12 cellular contexts compared by ENCODE assay signal in genomic region chr2:120314656-120315366, GRCh38. TPM values are rescaled to one million over a fixed set of nuclear protein-coding genes. Genes with fewer than 3 reads are reported as not detected.
A peak's percentile ranks its signal among the peaks of the same experiment; 100 is the strongest.
DNase-seq lines count a peak whose midpoint lies in the region; ATAC-seq and TF ChIP-seq lines count a peak whose summit lies in the region.
"Had no signal": no experiment of that assay in that cellular context is flagged by ENCODE, and none has a peak within 500 bp of the region (broad histone marks: within the 10 kb centered on the region; RNA-seq: fewer than 3 reads in every experiment).

No MANE protein-coding gene starts in this region.

- peak in 8 of 10 experiments; percentile 10 to 42 (median 17) for DNase-seq in CD4-positive, alpha-beta T cell
- DNase-seq in G401 (ENCODE audit: low spot score) (peak; percentile 19), H4 (ENCODE audit: low spot score) (no peak), ascending aorta (ENCODE audit: low spot score in 2 of 2) (no peak)
- peak in 8 of 10 donors; percentile 7 to 71 (median 46) for DNase-seq in naive thymus-derived CD8-positive, alpha-beta T cell
- DNase-seq: activated CD8-positive, alpha-beta memory T cell treated with anti-CD3 and anti-CD28 coated beads, Interleukin-2, amount 50 U/mL, for 4 hours; immature natural killer cell; NCI-H2081; PC-9 had no signal

- peaks cover 29% of the 10 kb centered on the region for H3K4me1 Mint-ChIP-seq in CD4-positive, alpha-beta T cell (ENCODE audit: low read depth)
- H3K4me1 Mint-ChIP-seq in activated T-helper 17 cell treated with anti-CD3 and anti-CD28 coated beads, Interleukin-2, amount 50 U/mL, for 72 hours = no peaks in the 10 kb centered on the region
- H3K4me1 Mint-ChIP-seq in naive thymus-derived CD8-positive, alpha-beta T cell = peaks cover 20 to 34% (median 29%) of the 10 kb centered on the region in 4 donors
- H3K4me1 Mint-ChIP-seq in stimulated activated memory B cell treated with anti-CD40 and anti-IgM and Interleukin-4, amounts not matched to agents 10 μg/mL and 1 μg/mL and 100 μg/mL, for 72 hours = peaks cover 22% of the 10 kb centered on the region

- peak overlapping the region; percentile 60 for H3K4me3 Mint-ChIP-seq in CD4-positive, alpha-beta T cell
- H3K4me3 Mint-ChIP-seq in activated T-helper 17 cell treated with anti-CD3 and anti-CD28 coated beads, Interleukin-2, amount 50 U/mL, for 72 hours = peak overlapping the region; percentile 71
- peak overlapping the region; percentile 45 to 89 (median 74) for H3K4me3 Mint-ChIP-seq in naive thymus-derived CD8-positive, alpha-beta T cell
- H3K4me3 Mint-ChIP-seq in stimulated activated memory B cell treated with anti-CD40 and anti-IgM and Interleukin-4, amounts not matched to agents 10 μg/mL and 1 μg/mL and 100 μg/mL, for 72 hours = no peak overlapping the region

- no peak for TF ChIP-seq CTCF in CD4-positive, alpha-beta T cell (IDR thresholded peaks at IDR 0.05)
- TF ChIP-seq CTCF in ascending aorta (IDR thresholded peaks at IDR 0.05) = no peak

- no peak overlapping the region for H3K27ac ChIP-seq in CD4-positive, alpha-beta T cell (ENCODE audit: low read depth, low read length)
- no peak overlapping the region for H3K27ac ChIP-seq in ascending aorta
- H3K27ac ChIP-seq: PC-9 had no signal

- H3K9me3 Mint-ChIP-seq in CD4-positive, alpha-beta T cell = no peaks in the 10 kb centered on the region
- no peaks in the 10 kb centered on the region for H3K9me3 Mint-ChIP-seq in activated T-helper 17 cell treated with anti-CD3 and anti-CD28 coated beads, Interleukin-2, amount 50 U/mL, for 72 hours
- no peaks in the 10 kb centered on the region for H3K9me3 Mint-ChIP-seq in naive thymus-derived CD8-positive, alpha-beta T cell
- no peaks in the 10 kb centered on the region for H3K9me3 Mint-ChIP-seq in stimulated activated memory B cell treated with anti-CD40 and anti-IgM and Interleukin-4, amounts not matched to agents 10 μg/mL and 1 μg/mL and 100 μg/mL, for 72 hours

- in situ Hi-C loops in G401 (cut with HindIII; ENCODE audit: low sequenced_read_pairs) = no loop called here

- H3K36me3 Mint-ChIP-seq in CD4-positive, alpha-beta T cell (ENCODE audit: low read depth) = no peaks in the 10 kb centered on the region
- no peaks in the 10 kb centered on the region for H3K36me3 Mint-ChIP-seq in activated T-helper 17 cell treated with anti-CD3 and anti-CD28 coated beads, Interleukin-2, amount 50 U/mL, for 72 hours (ENCODE audit: low read depth)
- H3K36me3 Mint-ChIP-seq in naive thymus-derived CD8-positive, alpha-beta T cell = no peaks in the 10 kb centered on the region
- H3K36me3 Mint-ChIP-seq in stimulated activated memory B cell treated with anti-CD40 and anti-IgM and Interleukin-4, amounts not matched to agents 10 μg/mL and 1 μg/mL and 100 μg/mL, for 72 hours = no peaks in the 10 kb centered on the region
- H3K36me3 Mint-ChIP-seq: immature natural killer cell had no signal

- no peaks in the 10 kb centered on the region for H3K27me3 ChIP-seq in CD4-positive, alpha-beta T cell (ENCODE audit: control insufficient read depth, insufficient read depth, low read length)
- H3K27me3 ChIP-seq in ascending aorta = no peaks in the 10 kb centered on the region

- intact Hi-C loops in CD4-positive, alpha-beta T cell (cut with DNase I, micrococcal nuclease) = loop anchor here (5.0 to 10.0 kb wide), 5 partner anchors 88 to 670 kb away; partner anchors contain the start of gene PTPN4 (in 2 of the 2)
- intact Hi-C loops in ascending aorta (cut with DNase I) = loop anchor here (5.0 kb wide), 1 partner anchor 613 kb away; no protein-coding TSS in a partner anchor

- CTCF ChIA-PET in CD4-positive, alpha-beta T cell (lab: Charles Lee) = no interaction called here

- no peak overlapping the region for H3K4me3 ChIP-seq in ascending aorta
- H3K4me3 ChIP-seq: PC-9 had no signal

- peak overlapping the region; percentile 73 for H3K27ac Mint-ChIP-seq in CD4-positive, alpha-beta T cell
- peak overlapping the region; percentile 51 for H3K27ac Mint-ChIP-seq in activated T-helper 17 cell treated with anti-CD3 and anti-CD28 coated beads, Interleukin-2, amount 50 U/mL, for 72 hours
- H3K27ac Mint-ChIP-seq in naive thymus-derived CD8-positive, alpha-beta T cell = peak overlapping the region in 9 of 10 donors; percentile 37 to 93 (median 87)
- no peak overlapping the region for H3K27ac Mint-ChIP-seq in stimulated activated memory B cell treated with anti-CD40 and anti-IgM and Interleukin-4, amounts not matched to agents 10 μg/mL and 1 μg/mL and 100 μg/mL, for 72 hours
- H3K27ac Mint-ChIP-seq: immature natural killer cell had no signal

- no peaks in the 10 kb centered on the region for H3K36me3 ChIP-seq in ascending aorta

- no peaks in the 10 kb centered on the region for H3K9me3 ChIP-seq in CD4-positive, alpha-beta T cell (ENCODE audit: control insufficient read depth, low read length)
- H3K9me3 ChIP-seq in ascending aorta = no peaks in the 10 kb centered on the region

- peak; percentile 66 for ATAC-seq in CD4-positive, alpha-beta T cell (ENCODE audit: poor library complexity)
- ATAC-seq in activated T-helper 17 cell treated with anti-CD3 and anti-CD28 coated beads, Interleukin-2, amount 50 U/mL, for 72 hours (replicated peaks) = peak; percentile 31
- ATAC-seq in naive thymus-derived CD8-positive, alpha-beta T cell = peak; percentile 75 to 86
- ATAC-seq in stimulated activated memory B cell treated with anti-CD40 and anti-IgM and Interleukin-4, amounts not matched to agents 10 μg/mL and 1 μg/mL and 100 μg/mL, for 72 hours = no peak

- POLR2A ChIA-PET in CD4-positive, alpha-beta T cell (lab: Charles Lee) = interaction anchor here (1.0 to 2.6 kb wide), 3 partner anchors 62 to 139 kb away, joined by 4 to 11 read pairs (median 10); partner anchors contain the start of gene RALB
- POLR2A ChIA-PET in naive thymus-derived CD8-positive, alpha-beta T cell (lab: Charles Lee) = interaction anchor here (0.9 kb wide), 1 partner anchor 139 kb away, joined by 3 read pairs; no protein-coding TSS in a partner anchor

- H3K27me3 Mint-ChIP-seq in CD4-positive, alpha-beta T cell = no peaks in the 10 kb centered on the region
- H3K27me3 Mint-ChIP-seq in activated T-helper 17 cell treated with anti-CD3 and anti-CD28 coated beads, Interleukin-2, amount 50 U/mL, for 72 hours = peaks cover 3% of the 10 kb centered on the region
- H3K27me3 Mint-ChIP-seq in naive thymus-derived CD8-positive, alpha-beta T cell = no peaks in the 10 kb centered on the region
- peaks cover 15% of the 10 kb centered on the region for H3K27me3 Mint-ChIP-seq in stimulated activated memory B cell treated with anti-CD40 and anti-IgM and Interleukin-4, amounts not matched to agents 10 μg/mL and 1 μg/mL and 100 μg/mL, for 72 hours

- H3K4me1 ChIP-seq in ascending aorta = no peaks in the 10 kb centered on the region

RNA-seq across cellular contexts. Expression of gene INHBB, which starts 31.1 kb away (rescaled TPM):
- total RNA-seq in CD4-positive, alpha-beta T cell = not detected
- total RNA-seq in G401 (2014; rRNA removed; shearing (Covaris generic)) = not detected in 2 replicates
- not detected for total RNA-seq in activated T-helper 17 cell treated with anti-CD3 and anti-CD28 coated beads, Interleukin-2, amount 50 U/mL, for 72 hours
- not detected for total RNA-seq in naive thymus-derived CD8-positive, alpha-beta T cell
- polyA plus RNA-seq in naive thymus-derived CD8-positive, alpha-beta T cell = not detected
- 0.31 and 0.66 TPM in 2 replicates for total RNA-seq in H4 (2014; rRNA removed; shearing (Covaris generic))
- total RNA-seq in ascending aorta = 8.1 TPM
- total RNA-seq: T-helper 1 cell treated with Interleukin-12 subunit alpha and Interleukin-12 subunit beta and Interleukin-4 antibody, amounts not matched to agents 30 ng/mL and 1 ng/mL, for 36 hours had no signal
- polyA plus RNA-seq: immature natural killer cell had no signal

Comparison
In these comparisons a context has a peak if more than half of its experiments do, and no peak if none do; other contexts are left out.
1. DNase-seq: peak in CD4-positive, alpha-beta T cell (8 of 10), G401 (single experiment) and naive thymus-derived CD8-positive, alpha-beta T cell (8 of 10); none in H4 (single experiment) and ascending aorta (0 of 2).